ENCODE assay signal across 18 cellular contexts in the genomic region with DNA sequence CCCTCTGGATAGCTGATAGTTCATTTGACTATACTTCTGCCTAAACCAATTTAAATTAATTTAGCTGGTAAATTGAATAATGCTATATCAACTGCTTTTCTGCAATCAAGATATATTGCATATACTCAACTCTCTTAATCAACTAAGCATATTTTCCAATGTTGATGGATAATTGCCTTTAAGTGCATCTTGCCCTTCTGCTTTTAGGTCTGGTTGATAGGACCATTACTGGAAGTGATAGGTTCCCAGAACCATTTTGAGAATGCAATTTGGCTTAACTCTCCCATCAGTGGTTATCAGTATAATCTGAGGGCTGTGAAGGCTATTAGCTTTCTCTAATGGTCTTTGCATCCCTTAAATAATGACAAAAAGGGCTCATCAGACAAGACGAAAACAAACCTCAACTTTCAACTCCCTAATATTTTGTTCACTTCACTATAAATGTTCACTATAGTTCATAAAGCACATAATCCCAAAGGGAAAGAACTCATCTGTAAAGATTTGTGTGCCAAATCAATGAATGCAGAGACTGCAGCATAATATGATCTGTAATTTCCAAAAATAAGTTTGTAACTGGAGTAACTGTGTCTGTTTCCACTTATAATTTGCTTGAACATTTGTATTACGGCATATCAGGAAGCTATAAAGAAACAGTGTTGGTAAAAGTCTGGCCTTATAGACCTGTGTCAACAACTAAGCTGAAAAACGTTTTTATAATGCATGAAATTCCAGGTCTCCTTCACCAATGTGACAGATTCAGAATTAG.
"Had no signal": no experiment of that assay in that cellular context is flagged by ENCODE, and none has a peak within 500 bp of the region (broad histone marks: within the 10 kb centered on the region; RNA-seq: fewer than 3 reads in every experiment).

No MANE protein-coding gene starts in this region.

- H3K27me3 ChIP-seq: neutrophil, upper lobe of left lung, uterus had no signal

- H3K4me1 Mint-ChIP-seq: immature natural killer cell; naive thymus-derived CD4-positive, alpha-beta T cell; nephron progenitor cell; stimulated activated effector memory CD8-positive, alpha-beta T cell treated with anti-CD3 and anti-CD28 coated beads, Interleukin-12 subunit alpha, Interleukin-12 subunit beta, amount 100 ng/mL, for 72 hours had no signal

- H3K9me3 Mint-ChIP-seq: endodermal cell, memory B cell, nephron progenitor cell had no signal

- H3K4me3 Mint-ChIP-seq: endodermal cell; immature natural killer cell; memory B cell; naive thymus-derived CD4-positive, alpha-beta T cell; nephron progenitor cell; stimulated activated effector memory CD8-positive, alpha-beta T cell treated with anti-CD3 and anti-CD28 coated beads, Interleukin-12 subunit alpha, Interleukin-12 subunit beta, amount 100 ng/mL, for 72 hours had no signal

- H3K4me3 ChIP-seq: coronary artery, left ventricle myocardium inferior, lower lobe of right lung, tibial artery, upper lobe of left lung, uterus had no signal

- DNase-seq: effector CD4-positive, alpha-beta T cell; endodermal cell; immature natural killer cell; left ventricle myocardium inferior; lower lobe of right lung; naive thymus-derived CD4-positive, alpha-beta T cell; nephron progenitor cell; posterior cingulate gyrus; stimulated activated CD4-positive, alpha-beta T cell treated with anti-CD3 and anti-CD28 coated beads, Interleukin-4, amount 100 ng/mL, for 1 hour; stimulated activated CD8-positive, alpha-beta memory T cell treated with anti-CD3 and anti-CD28 coated beads, Interleukin-4, amount 100 ng/mL, for 48 hours; stimulated activated naive CD8-positive, alpha-beta T cell treated with anti-CD3 and anti-CD28 coated beads, Interleukin-15, Interleukin-2, amounts not matched to agents 100 U/mL and 50 U/mL, for 24 hours; tibial artery; upper lobe of left lung; uterus had no signal

- H3K9me3 ChIP-seq: left ventricle myocardium inferior, lower lobe of right lung, neutrophil, tibial artery, upper lobe of left lung, uterus had no signal

- H3K27me3 Mint-ChIP-seq: memory B cell had no signal

- H3K36me3 ChIP-seq: left ventricle myocardium inferior, lower lobe of right lung, neutrophil, tibial artery, upper lobe of left lung, uterus had no signal

- H3K4me1 ChIP-seq: lower lobe of right lung, tibial artery, upper lobe of left lung, uterus had no signal

- ATAC-seq: lower lobe of right lung; naive thymus-derived CD4-positive, alpha-beta T cell; stimulated activated effector memory CD8-positive, alpha-beta T cell treated with anti-CD3 and anti-CD28 coated beads, Interleukin-12 subunit alpha, Interleukin-12 subunit beta, amount 100 ng/mL, for 72 hours; stimulated activated naive CD8-positive, alpha-beta T cell treated with anti-CD3 and anti-CD28 coated beads, Interleukin-15, Interleukin-2, amounts not matched to agents 100 U/mL and 50 U/mL, for 24 hours had no signal

- H3K27ac ChIP-seq: coronary artery, left ventricle myocardium inferior, lower lobe of right lung, neutrophil, tibial artery, upper lobe of left lung, uterus had no signal

- H3K27ac Mint-ChIP-seq: endodermal cell; immature natural killer cell; memory B cell; naive thymus-derived CD4-positive, alpha-beta T cell; nephron progenitor cell; stimulated activated effector memory CD8-positive, alpha-beta T cell treated with anti-CD3 and anti-CD28 coated beads, Interleukin-12 subunit alpha, Interleukin-12 subunit beta, amount 100 ng/mL, for 72 hours had no signal

- H3K36me3 Mint-ChIP-seq: immature natural killer cell; memory B cell; naive thymus-derived CD4-positive, alpha-beta T cell; stimulated activated effector memory CD8-positive, alpha-beta T cell treated with anti-CD3 and anti-CD28 coated beads, Interleukin-12 subunit alpha, Interleukin-12 subunit beta, amount 100 ng/mL, for 72 hours had no signal
